ENCODE assay signal across 8 cellular contexts in genomic region chr1:109498161-109498801, GRCh38. TPM values are rescaled to one million over a fixed set of nuclear protein-coding genes. Genes with fewer than 3 reads are reported as not detected.
DNase-seq lines count a peak whose midpoint lies in the region; ATAC-seq and TF ChIP-seq lines count a peak whose summit lies in the region.

No MANE protein-coding gene starts in this region.

- peaks cover 91% of the 10 kb centered on the region for H3K4me1 Mint-ChIP-seq in CD4-positive, alpha-beta T cell (ENCODE audit: low read depth)
- peaks cover 68% of the 10 kb centered on the region for H3K4me1 Mint-ChIP-seq in T-helper 17 cell

- no peaks in the 10 kb centered on the region for H3K9me3 ChIP-seq in CD4-positive, alpha-beta T cell (ENCODE audit: control insufficient read depth, low read length)
- no peaks in the 10 kb centered on the region for H3K9me3 ChIP-seq in T-helper 17 cell (ENCODE audit: control insufficient read depth, low read length, poor library complexity, severe bottlenecking)

- peaks cover 68% of the 10 kb centered on the region for H3K36me3 Mint-ChIP-seq in CD4-positive, alpha-beta T cell (ENCODE audit: low read depth)
- H3K36me3 Mint-ChIP-seq in T-helper 17 cell (ENCODE audit: low read depth): peaks cover 6% of the 10 kb centered on the region

- no peak overlapping the region for H3K27ac ChIP-seq in CD4-positive, alpha-beta T cell (ENCODE audit: low read depth, low read length)

- no peaks in the 10 kb centered on the region for H3K27me3 ChIP-seq in CD4-positive, alpha-beta T cell (ENCODE audit: control insufficient read depth, insufficient read depth, low read length)

- intact Hi-C loops in CD4-positive, alpha-beta T cell (cut with DNase I, micrococcal nuclease): no loop called here
- intact Hi-C loops in posterior cingulate gyrus (cut with DNase I): no loop called here

- ATAC-seq in CD4-positive, alpha-beta T cell (ENCODE audit: poor library complexity): no peak
- ATAC-seq in T-helper 17 cell (no peak), HG03354 (IDR thresholded peaks at IDR 0.05; ENCODE audit: poor library complexity, severe bottlenecking, unreplicated experiment) (no peak)

- DNase-seq in CD4-positive, alpha-beta T cell: peak in 3 of 10 experiments; percentile 20 to 27 (median 27)
- peak; percentile 44 for DNase-seq in HT1080 (ENCODE audit: low read depth)
- no peak for DNase-seq in T-helper 17 cell
- peak; percentile 80 for DNase-seq in ecto neural progenitor cell (ENCODE audit: low spot score)
- DNase-seq in posterior cingulate gyrus: peak in 6 of 10 donors; percentile 43 to 90 (median 70)
- DNase-seq in SIG-M5 treated with dmso at 0.1 percent for 504 hours (lab: John Stamatoyannopoulos, UW; ENCODE audit: unreplicated experiment): no peak
- no peak for DNase-seq in foreskin melanocyte

- peak; percentile 66 for TF ChIP-seq CTCF in CD4-positive, alpha-beta T cell (IDR thresholded peaks at IDR 0.05)

- POLR2A ChIA-PET in CD4-positive, alpha-beta T cell (lab: Charles Lee): interaction anchor here (0.9 to 22.6 kb wide), 4 partner anchors 11 to 142 kb away, joined by 3 to 318 read pairs (median 26); partner anchors contain the start of genes AMIGO1 and ATXN7L2

- H3K4me3 Mint-ChIP-seq in CD4-positive, alpha-beta T cell: peak overlapping the region; percentile 63
- H3K4me3 Mint-ChIP-seq in T-helper 17 cell: no peak overlapping the region

- H3K27ac Mint-ChIP-seq in CD4-positive, alpha-beta T cell: peak overlapping the region; percentile 95
- H3K27ac Mint-ChIP-seq in T-helper 17 cell: peak overlapping the region; percentile 79

- CTCF ChIA-PET in CD4-positive, alpha-beta T cell (lab: Charles Lee): interaction anchor here (0.7 to 24.2 kb wide), 6 partner anchors 8 to 100 kb away, joined by 3 to 474 read pairs (median 6); partner anchors contain the start of gene AMIGO1

- no peaks in the 10 kb centered on the region for H3K9me3 Mint-ChIP-seq in CD4-positive, alpha-beta T cell

- H3K27me3 Mint-ChIP-seq in CD4-positive, alpha-beta T cell: no peaks in the 10 kb centered on the region
- H3K27me3 Mint-ChIP-seq in T-helper 17 cell: no peaks in the 10 kb centered on the region

RNA-seq across cellular contexts. Expression of gene CYB561D1, which starts 4.4 kb away (rescaled TPM):
- total RNA-seq in CD4-positive, alpha-beta T cell: 10 to 100 TPM; 12.0 to 15.0 TPM
- 2.6 and 2.7 TPM in 2 replicates for total RNA-seq in HT1080 (2014; rRNA removed; shearing (Covaris generic))
- polyA plus RNA-seq in HT1080 (2015; cell fraction: cytosol; rRNA removed): 5.4 and 7.8 TPM in 2 replicates
- polyA plus RNA-seq in HT1080 (2015; cell fraction: nucleus; rRNA removed): 11.0 and 14.0 TPM in 2 replicates
- total RNA-seq in T-helper 17 cell: 10 to 100 TPM; 21.0 to 23.5 TPM

RNA-seq across cellular contexts. Expression of gene AMIGO1, which starts 11.2 kb away (rescaled TPM):
- 10 to 100 TPM; 16.9 TPM for total RNA-seq in CD4-positive, alpha-beta T cell
- 1.4 and 2.0 TPM in 2 replicates for total RNA-seq in HT1080 (2014; rRNA removed; shearing (Covaris generic))
- 2.2 and 2.6 TPM in 2 replicates for polyA plus RNA-seq in HT1080 (2015; cell fraction: cytosol; rRNA removed)
- 2.4 TPM in 2 replicates for polyA plus RNA-seq in HT1080 (2015; cell fraction: nucleus; rRNA removed)
- 1 to 10 TPM; 6.2 to 8.0 TPM for total RNA-seq in T-helper 17 cell

RNA-seq across cellular contexts. Expression of gene ATXN7L2, which starts 14.6 kb away (rescaled TPM):
- 10 to 100 TPM; 11.8 to 13.1 TPM for total RNA-seq in CD4-positive, alpha-beta T cell
- 10.2 and 11.1 TPM in 2 replicates for total RNA-seq in HT1080 (2014; rRNA removed; shearing (Covaris generic))
- polyA plus RNA-seq in HT1080 (2015; cell fraction: cytosol; rRNA removed): 4.0 and 5.7 TPM in 2 replicates
- polyA plus RNA-seq in HT1080 (2015; cell fraction: nucleus; rRNA removed): 19.2 and 21.9 TPM in 2 replicates
- total RNA-seq in T-helper 17 cell: 10 to 100 TPM; 14.3 to 16.0 TPM

RNA-seq across cellular contexts. Expression of gene SYPL2, which starts 31.9 kb away (rescaled TPM):
- total RNA-seq in CD4-positive, alpha-beta T cell: not detected
- total RNA-seq in HT1080 (2014; rRNA removed; shearing (Covaris generic)): 0.05 and 0.17 TPM in 2 replicates
- polyA plus RNA-seq in HT1080 (2015; cell fraction: cytosol; rRNA removed): 0.08 and 0.11 TPM in 2 replicates
- polyA plus RNA-seq in HT1080 (2015; cell fraction: nucleus; rRNA removed): 0.20 and 0.29 TPM in 2 replicates
- total RNA-seq in T-helper 17 cell: not detected

RNA-seq across cellular contexts. Expression of gene GPR61, which starts 41.4 kb away (rescaled TPM):
- total RNA-seq in CD4-positive, alpha-beta T cell: under 1 TPM; 0.53 to 0.85 TPM
- total RNA-seq in HT1080 (2014; rRNA removed; shearing (Covaris generic)): not detected in 2 replicates
- 0.02 TPM in 1 of 2 replicates, not detected in the other for polyA plus RNA-seq in HT1080 (2015; cell fraction: cytosol; rRNA removed)
- polyA plus RNA-seq in HT1080 (2015; cell fraction: nucleus; rRNA removed): 0.05 TPM in 1 of 2 replicates, not detected in the other
- total RNA-seq in T-helper 17 cell: under 1 TPM; 0.20 to 0.65 TPM

Comparison
In these comparisons a context has a peak if more than half of its experiments do, and no peak if none do; other contexts are left out.
1. DNase-seq: peak in HT1080 (single experiment), ecto neural progenitor cell (single experiment) and posterior cingulate gyrus (6 of 10); none in T-helper 17 cell (0 of 3), SIG-M5 treated with dmso at 0.1 percent for 504 hours (single experiment) and foreskin melanocyte (single experiment).